Comparison of ENCODE assay signal across 20 cellular contexts in genomic region chr9:25261445-25261844, GRCh38.
DNase-seq lines count a peak whose midpoint lies in the region; ATAC-seq and TF ChIP-seq lines count a peak whose summit lies in the region.
"Had no signal": no experiment of that assay in that cellular context is flagged by ENCODE, and none has a peak within 500 bp of the region (broad histone marks: within the 10 kb centered on the region; RNA-seq: fewer than 3 reads in every experiment).

No MANE protein-coding gene starts in this region.

- no peak overlapping the region for H2BK5ac ChIP-seq in mesendoderm (ENCODE audit: low read length)

- H3K27ac ChIP-seq in VCaP (no peak overlapping the region), mesendoderm (ENCODE audit: low read depth, low read length) (no peak overlapping the region), body of pancreas (no peak overlapping the region)
- H3K27ac ChIP-seq: GM23248, SK-N-MC had no signal

- peak; percentile 27; the same call in 1 of the 2 replicates for TF ChIP-seq CTCF in LNCAP (IDR thresholded peaks at IDR 0.05)
- peak; percentile 41 for TF ChIP-seq CTCF in VCaP (conservative IDR thresholded peaks at IDR 0.05)
- TF ChIP-seq CTCF in body of pancreas (IDR thresholded peaks at IDR 0.05) = no peak

- WGBS in mesendoderm (ENCODE audit: extremely low coverage, insufficient coverage, low lambda C conversion rate) = no CpG with 5 or more reads among the region's 4 CpGs
- WGBS in body of pancreas, 2 donors = 53 to 65% methylated on average over 4 of the region's 4 CpGs

- no peak overlapping the region for H2BK15ac ChIP-seq in mesendoderm (replicated peaks; ENCODE audit: low read depth)

- H3K56ac ChIP-seq in mesendoderm (ENCODE audit: low read length) = no peak overlapping the region

- H3K27me3 ChIP-seq in mesendoderm (ENCODE audit: insufficient read depth, low read length, poor library complexity) (no peaks in the 10 kb centered on the region), body of pancreas (no peaks in the 10 kb centered on the region)

- no peaks in the 10 kb centered on the region for H3K4me1 ChIP-seq in mesendoderm (ENCODE audit: control insufficient read depth, low read depth, low read length)
- H3K4me1 ChIP-seq in body of pancreas = no peaks in the 10 kb centered on the region

- no peak overlapping the region for H2BK120ac ChIP-seq in mesendoderm (ENCODE audit: low read depth, low read length)

- no peak overlapping the region for H3K18ac ChIP-seq in mesendoderm (ENCODE audit: low read length)

- intact Hi-C loops in body of pancreas (cut with DNase I) = no loop called here

- no peak overlapping the region for H3K4me2 ChIP-seq in mesendoderm (ENCODE audit: low read length)

- no peak for TF ChIP-seq POLR2A in body of pancreas (IDR thresholded peaks at IDR 0.05)

- H3K4me3 ChIP-seq in mesendoderm (ENCODE audit: low read length) = no peak overlapping the region
- H3K4me3 ChIP-seq in body of pancreas = no peak overlapping the region
- H3K4me3 ChIP-seq: GM23248, K562, SK-N-MC had no signal

- H3K9me3 ChIP-seq in body of pancreas = no peaks in the 10 kb centered on the region

- no peak for ATAC-seq in body of pancreas
- ATAC-seq: K562, T-cell had no signal

- no peak overlapping the region for H3K4ac ChIP-seq in mesendoderm (ENCODE audit: low read depth, low read length)

- no peak overlapping the region for H3K9ac ChIP-seq in mesendoderm (ENCODE audit: low read length)
- H3K9ac ChIP-seq: GM23248 had no signal

- no peaks in the 10 kb centered on the region for H3K79me2 ChIP-seq in mesendoderm (ENCODE audit: control insufficient read depth, insufficient read depth, low read length)

- DNase-seq in DMS 273 (lab: John Stamatoyannopoulos, UW; ENCODE audit: unreplicated experiment) = peak; percentile 29
- no peak for DNase-seq in DMS 273 treated with DMSO at 0.1 percent for 48 hours (lab: John Stamatoyannopoulos, UW)
- DNase-seq in mesendoderm = peak; percentile 4
- DNase-seq in body of pancreas = no peak
- no peak for DNase-seq in activated gamma-delta T cell (lab: John Stamatoyannopoulos, UW)
- no peak for DNase-seq in NOMO-1 (lab: John Stamatoyannopoulos, UW; ENCODE audit: unreplicated experiment in 2 of 2)
- DNase-seq: 8988T; CD4-positive, alpha-beta memory T cell; DND-41; GM23248; NCI-H1417; NCI-H187; NCI-H345; NCI-H524 treated with DMSO at 0.1 percent for 48 hours; SHP77; T-cell had no signal

- H4K8ac ChIP-seq in mesendoderm (ENCODE audit: low read depth, low read length) = no peak overlapping the region

- H3K36me3 ChIP-seq in mesendoderm (ENCODE audit: control insufficient read depth, insufficient read depth, low read length) (no peaks in the 10 kb centered on the region), body of pancreas (replicated peaks in 1 of 2; ENCODE audit: insufficient read depth in 1 of 2, low read depth in 2 of 2) (no peaks in the 10 kb centered on the region)

- no peak overlapping the region for H4K5ac ChIP-seq in mesendoderm (ENCODE audit: low read length)

- no peak overlapping the region for H3K23ac ChIP-seq in mesendoderm (ENCODE audit: low read length)

- H3K79me1 ChIP-seq in mesendoderm (ENCODE audit: low read length) = no peaks in the 10 kb centered on the region

- no peak overlapping the region for H2AK5ac ChIP-seq in mesendoderm (ENCODE audit: low read length)

Comparison
In these comparisons a context has a peak if more than half of its experiments do, and no peak if none do; other contexts are left out.
1. DNase-seq: peak in DMS 273 (single experiment) and mesendoderm (single experiment); none in DMS 273 treated with DMSO at 0.1 percent for 48 hours (single experiment), body of pancreas (0 of 4), activated gamma-delta T cell (single experiment) and NOMO-1 (0 of 2).
2. CTCF ChIP-seq: peak in LNCAP (single experiment) and VCaP (single experiment); none in body of pancreas (0 of 7).